Comparison of ENCODE assay signal across 9 cellular contexts in genomic region chr9:76810377-76810957, GRCh38. TPM values are rescaled to one million over a fixed set of nuclear protein-coding genes. Genes with fewer than 3 reads are reported as not detected.
DNase-seq lines count a peak whose midpoint lies in the region; ATAC-seq and TF ChIP-seq lines count a peak whose summit lies in the region.
"Had no signal": no experiment of that assay in that cellular context is flagged by ENCODE, and none has a peak within 500 bp of the region (broad histone marks: within the 10 kb centered on the region; RNA-seq: fewer than 3 reads in every experiment).

No MANE protein-coding gene starts in this region.

- H4K20me1 ChIP-seq in DOHH2 (ENCODE audit: control insufficient read depth, insufficient read depth, low read depth, low read length) (no peaks in the 10 kb centered on the region), OCI-LY3 (ENCODE audit: insufficient read depth, low read length) (no peaks in the 10 kb centered on the region)

- H3K27ac ChIP-seq in DOHH2 (ENCODE audit: low read depth, low read length) (no peak overlapping the region), OCI-LY3 (ENCODE audit: low read length) (no peak overlapping the region), right lobe of liver (no peak overlapping the region), vagina (no peak overlapping the region)

- H3K9me2 ChIP-seq in DOHH2 (replicated peaks; ENCODE audit: control insufficient read depth, low read length), result no peaks in the 10 kb centered on the region

- no peaks in the 10 kb centered on the region for H3K9me3 ChIP-seq in DOHH2 (ENCODE audit: control insufficient read depth, insufficient read depth, low read length)
- no peaks in the 10 kb centered on the region for H3K9me3 ChIP-seq in OCI-LY3 (ENCODE audit: insufficient read depth, low read length)
- H3K9me3 ChIP-seq in right lobe of liver, result no peaks in the 10 kb centered on the region
- no peaks in the 10 kb centered on the region for H3K9me3 ChIP-seq in vagina

- H3K36me3 ChIP-seq in DOHH2 (ENCODE audit: control insufficient read depth, low read length) (no peaks in the 10 kb centered on the region), OCI-LY3 (replicated peaks; ENCODE audit: low read depth, low read length) (no peaks in the 10 kb centered on the region), right lobe of liver (no peaks in the 10 kb centered on the region), vagina (no peaks in the 10 kb centered on the region)

- 0 out of 2 replicates have a peak, but pooled peaks cover 2% of the 10 kb centered on the region for H3K27me3 ChIP-seq in DOHH2 (ENCODE audit: control insufficient read depth, low read length)
- H3K27me3 ChIP-seq in OCI-LY3 (ENCODE audit: low read depth, low read length), result peaks cover 9% of the 10 kb centered on the region
- H3K27me3 ChIP-seq in right lobe of liver, result no peaks in the 10 kb centered on the region
- H3K27me3 ChIP-seq in vagina, result no peaks in the 10 kb centered on the region

- no peak overlapping the region for H3K4me2 ChIP-seq in DOHH2 (ENCODE audit: low read length)
- H3K4me2 ChIP-seq in OCI-LY3 (ENCODE audit: low read length), result no peak overlapping the region

- no peaks in the 10 kb centered on the region for H3K79me2 ChIP-seq in DOHH2 (ENCODE audit: control insufficient read depth, low read length)
- no peaks in the 10 kb centered on the region for H3K79me2 ChIP-seq in OCI-LY3 (ENCODE audit: low read length)

- TF ChIP-seq CTCF in DOHH2 (IDR thresholded peaks at IDR 0.05; ENCODE audit: low read depth, low read length, poor library complexity, severe bottlenecking) (peak; percentile 78), OCI-LY3 (IDR thresholded peaks at IDR 0.05; ENCODE audit: low read depth, low read length) (peak; percentile 93), right lobe of liver (IDR thresholded peaks at IDR 0.05) (peak; percentile 54 to 74 (median 66)), vagina (IDR thresholded peaks at IDR 0.05) (peak; percentile 43 to 74 (median 51))

- ATAC-seq in GM19351 (IDR thresholded peaks at IDR 0.05; ENCODE audit: unreplicated experiment) (peak; percentile 94), right lobe of liver (peak; percentile 78 to 80 (median 78))

- no peaks in the 10 kb centered on the region for H3F3A ChIP-seq in DOHH2 (ENCODE audit: control insufficient read depth, insufficient read depth)

- H3K4me1 ChIP-seq in DOHH2 (ENCODE audit: control insufficient read depth, low read length) (no peaks in the 10 kb centered on the region), OCI-LY3 (ENCODE audit: low read length) (peaks cover 4% of the 10 kb centered on the region; the same call in 1 of the 2 replicates), right lobe of liver (no peaks in the 10 kb centered on the region), vagina (no peaks in the 10 kb centered on the region)

- intact Hi-C loops in right lobe of liver (cut with DNase I), result no loop called here
- intact Hi-C loops in vagina (cut with DNase I), result no loop called here

- no peak overlapping the region for H3K9ac ChIP-seq in OCI-LY3 (ENCODE audit: low read length)

- DNase-seq in HS-5 (ENCODE audit: low read depth) (peak; percentile 45), dedifferentiated amniotic fluid mesenchymal stem cell (ENCODE audit: extremely low spot score) (peak; percentile 49), right lobe of liver (no peak), vagina (ENCODE audit: extremely low spot score in 2 of 2) (no peak)
- no peak for DNase-seq in activated CD4-positive, CD25-positive, alpha-beta regulatory T cell (lab: John Stamatoyannopoulos, UW)
- DNase-seq: activated T-cell treated with anti-CD3 and anti-CD28 coated beads, Interleukin-2, amount 50 U/mL, for 4 hours had no signal

- no peak overlapping the region for H2AFZ ChIP-seq in OCI-LY3 (ENCODE audit: low read depth, low read length)

- WGBS in right lobe of liver (ENCODE audit: insufficient coverage, low coverage, low lambda C conversion rate, missing lambda C conversion rate), result 26% methylated on average over 2 of the region's 2 CpGs

- H3K4me3 ChIP-seq in DOHH2 (ENCODE audit: low read length) (no peak overlapping the region), OCI-LY3 (ENCODE audit: low read length) (no peak overlapping the region), right lobe of liver (no peak overlapping the region), vagina (no peak overlapping the region)

- TF ChIP-seq POLR2A in right lobe of liver (IDR thresholded peaks at IDR 0.05) (no peak), vagina (IDR thresholded peaks at IDR 0.05) (no peak)

RNA-seq across cellular contexts. Expression of gene PCA3, which starts 46.2 kb away (rescaled TPM):
- under 1 TPM in 5 of 6 experiments, not detected in 1; 0.09 to 0.59 (median 0.46) TPM for total RNA-seq in right lobe of liver
- not detected for total RNA-seq in vagina
- total RNA-seq: activated T-cell treated with anti-CD3 and anti-CD28 coated beads, Interleukin-2, amount 50 U/mL, for 4 hours had no signal

Comparison
In these comparisons a context has a peak if more than half of its experiments do, and no peak if none do; other contexts are left out.
1. DNase-seq: peak in HS-5 (single experiment) and dedifferentiated amniotic fluid mesenchymal stem cell (single experiment); none in right lobe of liver (0 of 3), vagina (0 of 2) and activated CD4-positive, CD25-positive, alpha-beta regulatory T cell (0 of 4).
2. Peak in every context shown above with its lines, with median percentiles within 50 percentile points of each other: CTCF ChIP-seq.